ENCODE assay signal across 15 cellular contexts in genomic region chr2:225797394-225797793, GRCh38.
"Had no signal": no experiment of that assay in that cellular context is flagged by ENCODE, and none has a peak within 500 bp of the region (broad histone marks: within the 10 kb centered on the region; RNA-seq: fewer than 3 reads in every experiment).

No MANE protein-coding gene starts in this region.

- ATAC-seq: activated CD8-positive, alpha-beta memory T cell treated with anti-CD3 and anti-CD28 coated beads, Interleukin-2, amount 10 ng/mL, durations not matched to agents 7 days and 5 days; body of pancreas; left colon; natural killer cell treated with Interleukin-12 subunit alpha and Interleukin-12 subunit beta and Interleukin-15 and Interleukin-18, amount 100 ng/mL, for 72 hours; stimulated activated naive CD8-positive, alpha-beta T cell treated with anti-CD3 and anti-CD28 coated beads, Interleukin-15, Interleukin-2, amounts not matched to agents 100 U/mL and 50 U/mL, for 24 hours had no signal

- H3K4me1 ChIP-seq: body of pancreas, sigmoid colon, suprapubic skin had no signal

- H3K27me3 ChIP-seq: body of pancreas, sigmoid colon, suprapubic skin had no signal

- DNase-seq: activated CD4-positive, alpha-beta T cell treated with anti-CD3 and anti-CD28 coated beads for 1 hour; activated CD4-positive, alpha-beta T cell treated with anti-CD3 and anti-CD28 coated beads, Interleukin-2, amount 50 U/mL, for 48 hours; activated CD8-positive, alpha-beta memory T cell treated with anti-CD3 and anti-CD28 coated beads, Interleukin-2, amount 10 ng/mL, durations not matched to agents 7 days and 5 days; activated effector memory CD4-positive, alpha-beta T cell treated with Interleukin-2 at 50 U/mL for 16 hours; activated T-cell treated with anti-CD3 and anti-CD28 coated beads, Interleukin-2, amount 50 U/mL, for 24 hours; body of pancreas; left colon; occipital lobe; sigmoid colon; stimulated activated CD4-positive, alpha-beta T cell treated with anti-CD3 and anti-CD28 coated beads, Interleukin-12 subunit alpha, Interleukin-12 subunit beta, amount 100 ng/mL, for 4 hours; stimulated activated CD4-positive, alpha-beta T cell treated with anti-CD3 and anti-CD28 coated beads, Interleukin-2, amount 100 ng/mL, for 48 hours; stimulated activated naive CD8-positive, alpha-beta T cell treated with anti-CD3 and anti-CD28 coated beads, Interleukin-15, Interleukin-2, amounts not matched to agents 100 U/mL and 50 U/mL, for 24 hours; SW 1271 had no signal

- H3K4me3 ChIP-seq: body of pancreas, sigmoid colon, suprapubic skin had no signal

- H3K36me3 ChIP-seq: sigmoid colon, suprapubic skin had no signal

- H3K9me3 ChIP-seq: body of pancreas, sigmoid colon, suprapubic skin had no signal

- H3K27ac ChIP-seq: body of pancreas, sigmoid colon, suprapubic skin had no signal
